ENCODE assay signal across 34 cellular contexts in genomic region chr12:129161511-129161910, GRCh38.
"Had no signal": no experiment of that assay in that cellular context is flagged by ENCODE, and none has a peak within 500 bp of the region (broad histone marks: within the 10 kb centered on the region; RNA-seq: fewer than 3 reads in every experiment).

No MANE protein-coding gene starts in this region.

- H3K27ac Mint-ChIP-seq: activated naive CD4-positive, alpha-beta T cell treated with anti-CD3 and anti-CD28 coated beads for 36 hours; activated naive CD4-positive, alpha-beta T cell treated with anti-CD3 and anti-CD28 coated beads, Interleukin-2, amount 10 ng/mL, durations not matched to agents 7 days and 5 days; activated naive CD4-positive, alpha-beta T cell treated with anti-CD3 and anti-CD28 coated beads, Interleukin-2, amount 50 U/mL, for 24 hours; activated naive CD4-positive, alpha-beta T cell treated with anti-CD3 and anti-CD28 coated beads, Interleukin-2, amount 50 U/mL, for 72 hours; activated naive CD8-positive, alpha-beta T cell; activated naive CD8-positive, alpha-beta T cell treated with anti-CD3 and anti-CD28 coated beads for 36 hours; activated naive CD8-positive, alpha-beta T cell treated with anti-CD3 and anti-CD28 coated beads, Interleukin-2, amount 10 ng/mL, durations not matched to agents 7 days and 5 days; activated naive CD8-positive, alpha-beta T cell treated with anti-CD3 and anti-CD28 coated beads, Interleukin-2, amount 50 U/mL, for 24 hours; activated T-cell treated with anti-CD3 and anti-CD28 coated beads, Interleukin-2, amount 50 U/mL, for 24 hours; activated T-cell treated with anti-CD3 and anti-CD28 coated beads, Interleukin-2, amount 50 U/mL, for 72 hours; activated T-helper 1 cell treated with anti-CD3 and anti-CD28 coated beads, Interleukin-12 subunit alpha, Interleukin-12 subunit beta, Interleukin-2, Interleukin-4 antibody, amounts not matched to agents 30 ng/mL and 10 ng/mL and 1 ng/mL, durations not matched to agents 14 hours and 24 hours and 36 hours; activated T-helper 17 cell treated with anti-CD3 and anti-CD28 coated beads, Interleukin-2, amount 50 U/mL, for 72 hours; brain had no signal

- H3K4me1 Mint-ChIP-seq: activated naive CD4-positive, alpha-beta T cell treated with anti-CD3 and anti-CD28 coated beads, Interleukin-2, amount 10 ng/mL, durations not matched to agents 7 days and 5 days; activated naive CD4-positive, alpha-beta T cell treated with anti-CD3 and anti-CD28 coated beads, Interleukin-2, amount 50 U/mL, for 24 hours; activated naive CD8-positive, alpha-beta T cell treated with anti-CD3 and anti-CD28 coated beads for 36 hours; activated naive CD8-positive, alpha-beta T cell treated with anti-CD3 and anti-CD28 coated beads, Interleukin-2, amount 10 ng/mL, durations not matched to agents 7 days and 5 days; activated naive CD8-positive, alpha-beta T cell treated with anti-CD3 and anti-CD28 coated beads, Interleukin-2, amount 50 U/mL, for 24 hours; activated T-helper 17 cell treated with anti-CD3 and anti-CD28 coated beads, Interleukin-2, amount 50 U/mL, for 72 hours; brain; central memory CD8-positive, alpha-beta T cell had no signal

- DNase-seq: activated effector memory CD4-positive, alpha-beta T cell treated with anti-CD3 and anti-CD28 coated beads, Interleukin-2, amount 50 U/mL, for 16 hours; activated effector memory CD4-positive, alpha-beta T cell treated with Interleukin-2 at 50 U/mL for 16 hours; activated gamma-delta T cell; activated gamma-delta T cell treated with Interleukin-2 at 50 U/mL for 16 hours; activated naive CD4-positive, alpha-beta T cell; activated naive CD4-positive, alpha-beta T cell treated with anti-CD3 and anti-CD28 coated beads for 36 hours; activated naive CD4-positive, alpha-beta T cell treated with anti-CD3 and anti-CD28 coated beads, Interleukin-2, amount 10 ng/mL, durations not matched to agents 7 days and 5 days; activated naive CD4-positive, alpha-beta T cell treated with anti-CD3 and anti-CD28 coated beads, Interleukin-2, amount 50 U/mL, for 16 hours; activated naive CD4-positive, alpha-beta T cell treated with Interleukin-2 at 50 U/mL for 16 hours; activated naive CD8-positive, alpha-beta T cell treated with anti-CD3 and anti-CD28 coated beads for 36 hours; activated naive CD8-positive, alpha-beta T cell treated with anti-CD3 and anti-CD28 coated beads, Interleukin-2, amount 10 ng/mL, durations not matched to agents 7 days and 5 days; activated naive CD8-positive, alpha-beta T cell treated with anti-CD3 and anti-CD28 coated beads, Interleukin-2, amount 50 U/mL, for 24 hours; activated T-cell treated with anti-CD3 and anti-CD28 coated beads for 4 hours; activated T-cell treated with anti-CD3 and anti-CD28 coated beads, Interleukin-2, amount 50 U/mL, for 1 hour; activated T-cell treated with anti-CD3 and anti-CD28 coated beads, Interleukin-2, amount 50 U/mL, for 24 hours; activated T-cell treated with anti-CD3 and anti-CD28 coated beads, Interleukin-2, amount 50 U/mL, for 4 hours; activated T-cell treated with anti-CD3 and anti-CD28 coated beads, Interleukin-2, amount 50 U/mL, for 48 hours; activated T-cell treated with anti-CD3 and anti-CD28 coated beads, Interleukin-2, amount 50 U/mL, for 72 hours; adrenal gland; amniotic stem cell; amygdala; anterior cingulate cortex; aorta; body of pancreas; brain microvascular endothelial cell; central memory CD4-positive, alpha-beta T cell; cerebellar nuclear complex had no signal

- H3K9me3 Mint-ChIP-seq: central memory CD8-positive, alpha-beta T cell had no signal

- H3K4me3 Mint-ChIP-seq: activated naive CD4-positive, alpha-beta T cell treated with anti-CD3 and anti-CD28 coated beads for 36 hours; activated naive CD4-positive, alpha-beta T cell treated with anti-CD3 and anti-CD28 coated beads, Interleukin-2, amount 10 ng/mL, durations not matched to agents 7 days and 5 days; activated naive CD4-positive, alpha-beta T cell treated with anti-CD3 and anti-CD28 coated beads, Interleukin-2, amount 50 U/mL, for 24 hours; activated naive CD8-positive, alpha-beta T cell; activated naive CD8-positive, alpha-beta T cell treated with anti-CD3 and anti-CD28 coated beads for 36 hours; activated naive CD8-positive, alpha-beta T cell treated with anti-CD3 and anti-CD28 coated beads, Interleukin-2, amount 10 ng/mL, durations not matched to agents 7 days and 5 days; activated naive CD8-positive, alpha-beta T cell treated with anti-CD3 and anti-CD28 coated beads, Interleukin-2, amount 50 U/mL, for 24 hours; activated T-cell treated with anti-CD3 and anti-CD28 coated beads, Interleukin-2, amount 50 U/mL, for 24 hours; activated T-cell treated with anti-CD3 and anti-CD28 coated beads, Interleukin-2, amount 50 U/mL, for 4 hours; activated T-cell treated with anti-CD3 and anti-CD28 coated beads, Interleukin-2, amount 50 U/mL, for 72 hours; activated T-helper 1 cell treated with anti-CD3 and anti-CD28 coated beads, Interleukin-12 subunit alpha, Interleukin-12 subunit beta, Interleukin-2, Interleukin-4 antibody, amounts not matched to agents 30 ng/mL and 10 ng/mL and 1 ng/mL, durations not matched to agents 14 hours and 24 hours and 36 hours; activated T-helper 17 cell treated with anti-CD3 and anti-CD28 coated beads, Interleukin-2, amount 50 U/mL, for 72 hours; brain; central memory CD8-positive, alpha-beta T cell had no signal

- ATAC-seq: activated naive CD4-positive, alpha-beta T cell treated with anti-CD3 and anti-CD28 coated beads, Interleukin-2, amount 50 U/mL, for 72 hours; activated naive CD8-positive, alpha-beta T cell treated with anti-CD3 and anti-CD28 coated beads, Interleukin-2, amount 50 U/mL, for 24 hours; activated T-cell treated with anti-CD3 and anti-CD28 coated beads, Interleukin-2, amount 50 U/mL, for 4 hours; activated T-cell treated with anti-CD3 and anti-CD28 coated beads, Interleukin-2, amount 50 U/mL, for 72 hours; activated T-helper 17 cell treated with anti-CD3 and anti-CD28 coated beads, Interleukin-2, amount 50 U/mL, for 72 hours; body of pancreas had no signal

- H3K27me3 Mint-ChIP-seq: activated naive CD4-positive, alpha-beta T cell treated with anti-CD3 and anti-CD28 coated beads, Interleukin-2, amount 10 ng/mL, durations not matched to agents 7 days and 5 days; activated naive CD4-positive, alpha-beta T cell treated with anti-CD3 and anti-CD28 coated beads, Interleukin-2, amount 50 U/mL, for 24 hours; activated naive CD8-positive, alpha-beta T cell; activated naive CD8-positive, alpha-beta T cell treated with anti-CD3 and anti-CD28 coated beads for 36 hours; activated naive CD8-positive, alpha-beta T cell treated with anti-CD3 and anti-CD28 coated beads, Interleukin-2, amount 10 ng/mL, durations not matched to agents 7 days and 5 days; activated naive CD8-positive, alpha-beta T cell treated with anti-CD3 and anti-CD28 coated beads, Interleukin-2, amount 50 U/mL, for 24 hours; activated T-cell treated with anti-CD3 and anti-CD28 coated beads, Interleukin-2, amount 50 U/mL, for 24 hours; activated T-helper 17 cell treated with anti-CD3 and anti-CD28 coated beads, Interleukin-2, amount 50 U/mL, for 72 hours had no signal

- H3K36me3 Mint-ChIP-seq: activated naive CD4-positive, alpha-beta T cell treated with anti-CD3 and anti-CD28 coated beads, Interleukin-2, amount 10 ng/mL, durations not matched to agents 7 days and 5 days; activated naive CD4-positive, alpha-beta T cell treated with anti-CD3 and anti-CD28 coated beads, Interleukin-2, amount 50 U/mL, for 24 hours; activated naive CD8-positive, alpha-beta T cell; activated naive CD8-positive, alpha-beta T cell treated with anti-CD3 and anti-CD28 coated beads for 36 hours; activated naive CD8-positive, alpha-beta T cell treated with anti-CD3 and anti-CD28 coated beads, Interleukin-2, amount 10 ng/mL, durations not matched to agents 7 days and 5 days; brain had no signal
